8 cellular contexts compared by ENCODE assay signal in the genomic region with DNA sequence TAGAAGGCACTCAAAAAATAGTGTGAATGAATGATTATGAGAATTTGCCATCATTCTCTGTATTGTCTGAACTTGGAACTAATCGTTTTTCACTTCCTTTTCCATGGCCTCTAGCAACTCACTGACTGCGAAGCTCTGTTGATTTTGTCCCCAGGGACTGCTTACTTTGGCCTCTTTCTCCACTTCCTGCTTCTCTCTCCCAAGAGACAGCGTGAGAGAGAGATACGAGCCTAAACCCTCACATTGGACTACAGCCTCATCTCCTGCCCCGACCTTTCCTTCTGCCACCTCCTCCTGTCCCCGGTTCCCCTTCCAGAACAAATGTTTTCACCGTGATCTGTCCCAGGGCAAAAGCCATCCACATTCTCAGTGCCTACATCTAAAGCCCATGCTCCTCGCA.
DNase-seq lines count a peak whose midpoint lies in the region; ATAC-seq and TF ChIP-seq lines count a peak whose summit lies in the region.

No MANE protein-coding gene starts in this region.

- no peak overlapping the region for H3K4me3 ChIP-seq in right lobe of liver

- TF ChIP-seq CTCF in right lobe of liver (IDR thresholded peaks at IDR 0.05): no peak

- no peaks in the 10 kb centered on the region for H3K36me3 ChIP-seq in right lobe of liver

- peaks cover 0 to 16% (median 8%) of the 10 kb centered on the region in 4 donors for H3K4me1 ChIP-seq in right lobe of liver

- DNase-seq in MV-4-11 (lab: John Stamatoyannopoulos, UW) (peak; percentile 71), right lobe of liver (peak in 1 of 3 donors; percentile 46), epidermal melanocyte (ENCODE audit: insufficient read length, low spot score) (no peak), EL (no peak), head of caudate nucleus (no peak)
- DNase-seq in stimulated activated CD4-positive, alpha-beta T cell treated with anti-CD3 and anti-CD28 coated beads, Interleukin-12 subunit alpha, Interleukin-12 subunit beta, amount 100 ng/mL, for 4 hours: no peak

- no peak overlapping the region for H3K27ac ChIP-seq in right lobe of liver

- ATAC-seq in GM18499 (IDR thresholded peaks at IDR 0.05; ENCODE audit: insufficient read depth, unreplicated experiment) (peak; percentile 93), GM21786 (IDR thresholded peaks at IDR 0.05; ENCODE audit: unreplicated experiment) (peak; percentile 94), right lobe of liver (peak; percentile 73 to 85 (median 80))

- intact Hi-C loops in right lobe of liver (cut with DNase I) (no loop called here), head of caudate nucleus (cut with DNase I) (no loop called here)

- TF ChIP-seq POLR2A in right lobe of liver (IDR thresholded peaks at IDR 0.05): no peak

- H3K9me3 ChIP-seq in right lobe of liver: no peaks in the 10 kb centered on the region

- 14% methylated on average over 8 of the region's 8 CpGs for WGBS in right lobe of liver (ENCODE audit: insufficient coverage, low coverage, low lambda C conversion rate, missing lambda C conversion rate)

- H3K27me3 ChIP-seq in right lobe of liver: no peaks in the 10 kb centered on the region
